22 cellular contexts compared by ENCODE assay signal in the genomic region with DNA sequence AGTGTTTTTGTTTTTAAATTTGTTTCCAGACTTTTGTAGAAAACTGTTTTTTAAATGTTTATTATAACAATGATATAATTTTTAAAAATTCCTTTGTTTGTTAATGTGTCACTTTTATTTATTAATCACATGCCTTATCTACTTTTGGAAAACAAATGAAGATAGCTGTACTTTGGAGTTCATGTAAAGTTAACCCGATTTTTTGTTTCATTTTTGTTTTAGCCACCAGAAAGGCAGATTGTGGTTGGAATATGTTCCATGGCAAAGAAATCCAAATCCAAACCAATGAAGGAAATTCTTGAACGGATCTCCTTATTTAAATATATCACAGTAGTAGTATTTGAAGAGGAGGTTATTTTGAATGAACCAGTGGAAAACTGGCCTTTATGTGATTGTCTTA. TPM values are rescaled to one million over a fixed set of nuclear protein-coding genes. Genes with fewer than 3 reads are reported as not detected.
DNase-seq lines count a peak whose midpoint lies in the region; ATAC-seq, FAIRE-seq and TF ChIP-seq lines count a peak whose summit lies in the region.
"Had no signal": no experiment of that assay in that cellular context is flagged by ENCODE, and none has a peak within 500 bp of the region (broad histone marks: within the 10 kb centered on the region; RNA-seq: fewer than 3 reads in every experiment).

No MANE protein-coding gene starts in this region.

- H3K4me3 Mint-ChIP-seq in CD4-positive, alpha-beta T cell: no peak overlapping the region
- H3K4me3 Mint-ChIP-seq: CD8-positive, alpha-beta T cell had no signal

- no peak for TF ChIP-seq CTCF in CD4-positive, alpha-beta T cell (IDR thresholded peaks at IDR 0.05)
- no peak for TF ChIP-seq CTCF in ascending aorta (IDR thresholded peaks at IDR 0.05)

- no peaks in the 10 kb centered on the region for H3K9me3 Mint-ChIP-seq in CD4-positive, alpha-beta T cell
- H3K9me3 Mint-ChIP-seq: CD8-positive, alpha-beta T cell had no signal

- peak; percentile 69 for FAIRE-seq in frontal cortex (lab: Jason Lieb, UNC)
- FAIRE-seq in small intestine (lab: Jason Lieb, UNC): peak; percentile 86
- FAIRE-seq: GM12892 had no signal

- no peak for DNase-seq in CD4-positive, alpha-beta T cell
- no peak for DNase-seq in ascending aorta (ENCODE audit: low spot score in 2 of 2)
- no peak for DNase-seq in frontal cortex (ENCODE audit: low spot score in 2 of 2)
- no peak for DNase-seq in small intestine
- DNase-seq in C1 segment of cervical spinal cord (lab: John Stamatoyannopoulos, UW): no peak
- no peak for DNase-seq in NCI-H1436 treated with DMSO at 0.1 percent for 48 hours (lab: John Stamatoyannopoulos, UW)
- DNase-seq: ACHN; CD8-positive, alpha-beta T cell; DMS153; GOT3; HCEC 1CT; IMR-90; NCI-H1105; NCI-H2029 treated with DMSO at 0.1 percent for 48 hours; NCI-H2171; NCI-H524 treated with DMSO at 0.1 percent for 48 hours; NCI-H82; Peyer's patch had no signal

- intact Hi-C loops in CD4-positive, alpha-beta T cell (cut with DNase I, micrococcal nuclease): no loop called here
- intact Hi-C loops in ascending aorta (cut with DNase I): no loop called here

- no peak overlapping the region for H3K27ac ChIP-seq in CD4-positive, alpha-beta T cell (ENCODE audit: low read depth, low read length)
- H3K27ac ChIP-seq in ascending aorta (peak overlapping the region; percentile 8 to 52), small intestine (ENCODE audit: low read depth in 1 of 2, low read length in 1 of 2) (no peak overlapping the region)
- H3K27ac ChIP-seq: BLaER1, KMS-11, Peyer's patch had no signal

- H3K36me3 ChIP-seq in ascending aorta: peaks cover 0 to under 1% of the 10 kb centered on the region in 2 donors
- H3K36me3 ChIP-seq in small intestine (ENCODE audit: control insufficient read depth in 2 of 2, insufficient read depth in 2 of 2, low read length in 2 of 2): peaks cover 0 to 5% of the 10 kb centered on the region in 2 donors

- peaks cover 45% of the 10 kb centered on the region for H3K36me3 Mint-ChIP-seq in CD4-positive, alpha-beta T cell (ENCODE audit: low read depth)

- H3K27me3 Mint-ChIP-seq in CD4-positive, alpha-beta T cell: no peaks in the 10 kb centered on the region

- no peaks in the 10 kb centered on the region for H3K27me3 ChIP-seq in CD4-positive, alpha-beta T cell (ENCODE audit: control insufficient read depth, insufficient read depth, low read length)
- H3K27me3 ChIP-seq in ascending aorta (no peaks in the 10 kb centered on the region), small intestine (ENCODE audit: control insufficient read depth in 2 of 2, insufficient read depth in 2 of 2, low read length in 2 of 2) (no peaks in the 10 kb centered on the region)
- H3K27me3 ChIP-seq: BLaER1, Peyer's patch had no signal

- CTCF ChIA-PET in CD4-positive, alpha-beta T cell (lab: Charles Lee): interaction anchor here (1.2 kb wide), 1 partner anchor 13 kb away, joined by 3 read pairs; a partner anchor contains a TSS

- POLR2A ChIA-PET in CD4-positive, alpha-beta T cell (lab: Charles Lee): interaction anchor here (1.7 kb wide), 1 partner anchor 13 kb away, joined by 11 read pairs; a partner anchor contains a TSS

- H3K27ac Mint-ChIP-seq in CD4-positive, alpha-beta T cell: peak overlapping the region; percentile 55

- 34 to 57% (median 37%) methylated on average over 2 of the region's 2 CpGs for WGBS in small intestine, 3 donors

- H3K4me1 ChIP-seq in ascending aorta: no peaks in the 10 kb centered on the region
- H3K4me1 ChIP-seq in small intestine (ENCODE audit: control insufficient read depth in 2 of 2, insufficient read depth in 1 of 2, low read depth in 1 of 2, low read length in 1 of 2): no peaks in the 10 kb centered on the region
- H3K4me1 ChIP-seq: BLaER1, Peyer's patch had no signal

- H3K9me3 ChIP-seq in CD4-positive, alpha-beta T cell (ENCODE audit: control insufficient read depth, low read length): no peaks in the 10 kb centered on the region
- H3K9me3 ChIP-seq in ascending aorta: no peaks in the 10 kb centered on the region
- H3K9me3 ChIP-seq in small intestine (ENCODE audit: control insufficient read depth, low read depth): no peaks in the 10 kb centered on the region
- H3K9me3 ChIP-seq: BLaER1, Peyer's patch had no signal

- H3K4me3 ChIP-seq in ascending aorta (peak overlapping the region in 1 of 2 donors; percentile 24), small intestine (ENCODE audit: low read depth in 1 of 2, low read length in 2 of 2) (no peak overlapping the region)
- H3K4me3 ChIP-seq: BLaER1, Peyer's patch had no signal

- ATAC-seq in CD4-positive, alpha-beta T cell (ENCODE audit: poor library complexity): no peak
- ATAC-seq in GM21786 (IDR thresholded peaks at IDR 0.05; ENCODE audit: unreplicated experiment): no peak
- ATAC-seq: CD8-positive, alpha-beta T cell had no signal

- peaks cover 52% of the 10 kb centered on the region for H3K4me1 Mint-ChIP-seq in CD4-positive, alpha-beta T cell (ENCODE audit: low read depth)

RNA-seq across cellular contexts. Expression of a gene that starts 13.1 kb away (rescaled TPM):
- 10 to 100 TPM; 40.4 to 45.6 TPM for total RNA-seq in CD4-positive, alpha-beta T cell
- 33.2 TPM for total RNA-seq in ascending aorta
- total RNA-seq in frontal cortex: 112 TPM
- 10 to 100 TPM; 11.9 to 17.9 (median 14.3) TPM for polyA plus RNA-seq in small intestine

RNA-seq across cellular contexts. Expression of a gene that starts 13.3 kb away (rescaled TPM):
- total RNA-seq in CD4-positive, alpha-beta T cell: 1 to 10 TPM; 2.7 to 2.9 TPM
- total RNA-seq in ascending aorta (0.21 TPM), frontal cortex (16.3 TPM)
- polyA plus RNA-seq in small intestine: 1 to 10 TPM; 2.7 to 3.8 (median 3.2) TPM

Comparison
In these comparisons a context has a peak if more than half of its experiments do, and no peak if none do; other contexts are left out.
1. H3K27ac ChIP-seq: peak in ascending aorta (2 of 2); none in CD4-positive, alpha-beta T cell (single experiment) and small intestine (0 of 2).